ENCODE assay signal across 1 cellular context in genomic region chr11:64229959-64230208, GRCh38.
TF ChIP-seq lines count a peak whose summit lies in the region.

No MANE protein-coding gene starts in this region.

TF ChIP-seq in SK-N-SH treated with all-trans-retinoic acid at 6 μM for 48 hours, 23 proteins besides CTCF, POLR2A, EP300 and RAD21 (continued from another document):
- TF ChIP-seq, protein P1, sequence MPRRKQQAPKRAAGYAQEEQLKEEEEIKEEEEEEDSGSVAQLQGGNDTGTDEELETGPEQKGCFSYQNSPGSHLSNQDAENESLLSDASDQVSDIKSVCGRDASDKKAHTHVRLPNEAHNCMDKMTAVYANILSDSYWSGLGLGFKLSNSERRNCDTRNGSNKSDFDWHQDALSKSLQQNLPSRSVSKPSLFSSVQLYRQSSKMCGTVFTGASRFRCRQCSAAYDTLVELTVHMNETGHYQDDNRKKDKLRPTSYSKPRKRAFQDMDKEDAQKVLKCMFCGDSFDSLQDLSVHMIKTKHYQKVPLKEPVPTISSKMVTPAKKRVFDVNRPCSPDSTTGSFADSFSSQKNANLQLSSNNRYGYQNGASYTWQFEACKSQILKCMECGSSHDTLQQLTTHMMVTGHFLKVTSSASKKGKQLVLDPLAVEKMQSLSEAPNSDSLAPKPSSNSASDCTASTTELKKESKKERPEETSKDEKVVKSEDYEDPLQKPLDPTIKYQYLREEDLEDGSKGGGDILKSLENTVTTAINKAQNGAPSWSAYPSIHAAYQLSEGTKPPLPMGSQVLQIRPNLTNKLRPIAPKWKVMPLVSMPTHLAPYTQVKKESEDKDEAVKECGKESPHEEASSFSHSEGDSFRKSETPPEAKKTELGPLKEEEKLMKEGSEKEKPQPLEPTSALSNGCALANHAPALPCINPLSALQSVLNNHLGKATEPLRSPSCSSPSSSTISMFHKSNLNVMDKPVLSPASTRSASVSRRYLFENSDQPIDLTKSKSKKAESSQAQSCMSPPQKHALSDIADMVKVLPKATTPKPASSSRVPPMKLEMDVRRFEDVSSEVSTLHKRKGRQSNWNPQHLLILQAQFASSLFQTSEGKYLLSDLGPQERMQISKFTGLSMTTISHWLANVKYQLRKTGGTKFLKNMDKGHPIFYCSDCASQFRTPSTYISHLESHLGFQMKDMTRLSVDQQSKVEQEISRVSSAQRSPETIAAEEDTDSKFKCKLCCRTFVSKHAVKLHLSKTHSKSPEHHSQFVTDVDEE (CRISPR knock-in tag; IDR thresholded peaks at IDR 0.05), result no peak
- TF ChIP-seq ESRRG (CRISPR knock-in tag; IDR thresholded peaks at IDR 0.05), result no peak
